17 cellular contexts compared by ENCODE assay signal in genomic region chrX:72492499-72492898, GRCh38.
DNase-seq lines count a peak whose midpoint lies in the region; ATAC-seq and TF ChIP-seq lines count a peak whose summit lies in the region.
"Had no signal": no experiment of that assay in that cellular context is flagged by ENCODE, and none has a peak within 500 bp of the region (broad histone marks: within the 10 kb centered on the region; RNA-seq: fewer than 3 reads in every experiment).

No MANE protein-coding gene starts in this region.

- H3K4me1 Mint-ChIP-seq in activated naive CD4-positive, alpha-beta T cell treated with anti-CD3 and anti-CD28 coated beads for 36 hours (ENCODE audit: low read depth) = no peaks in the 10 kb centered on the region

- H3K4me1 ChIP-seq in OCI-LY3 (ENCODE audit: low read length) = peaks cover 12% of the 10 kb centered on the region
- H3K4me1 ChIP-seq: right atrium auricular region had no signal

- H3K4me2 ChIP-seq in OCI-LY3 (ENCODE audit: low read length) = peak overlapping the region; percentile 42

- H3K4me3 Mint-ChIP-seq in activated naive CD4-positive, alpha-beta T cell treated with anti-CD3 and anti-CD28 coated beads for 36 hours = no peak overlapping the region
- H3K4me3 Mint-ChIP-seq: activated naive CD8-positive, alpha-beta T cell; stimulated activated naive CD8-positive, alpha-beta T cell treated with anti-CD3 and anti-CD28 coated beads, Interleukin-15, Interleukin-2, amounts not matched to agents 100 ng/mL and 50 ng/mL, for 24 hours had no signal

- no peak overlapping the region for H2AFZ ChIP-seq in OCI-LY3 (ENCODE audit: low read depth, low read length)

- no peak overlapping the region for H3K4me3 ChIP-seq in OCI-LY3 (ENCODE audit: low read length)
- H3K4me3 ChIP-seq: right atrium auricular region had no signal

- peak; percentile 86 for ATAC-seq in GM18858 (IDR thresholded peaks at IDR 0.05; ENCODE audit: unreplicated experiment)
- ATAC-seq in GM21528 (IDR thresholded peaks at IDR 0.05; ENCODE audit: low FRiP score, unreplicated experiment) = peak; percentile 79
- peak; percentile 94 for ATAC-seq in HG03159 (IDR thresholded peaks at IDR 0.05; ENCODE audit: unreplicated experiment)
- ATAC-seq: left cardiac atrium had no signal

- H3K9ac ChIP-seq in OCI-LY3 (ENCODE audit: low read length) = no peak overlapping the region

- no peaks in the 10 kb centered on the region for H3K27me3 ChIP-seq in OCI-LY3 (ENCODE audit: low read depth, low read length)
- H3K27me3 ChIP-seq: right atrium auricular region had no signal

- intact Hi-C loops in activated naive CD4-positive, alpha-beta T cell treated with anti-CD3 and anti-CD28 coated beads for 36 hours (cut with micrococcal nuclease) = no loop called here

- peaks cover 17% of the 10 kb centered on the region for H3K36me3 ChIP-seq in OCI-LY3 (replicated peaks; ENCODE audit: low read depth, low read length)

- no peaks in the 10 kb centered on the region for H4K20me1 ChIP-seq in OCI-LY3 (ENCODE audit: insufficient read depth, low read length)

- H3K79me2 ChIP-seq in OCI-LY3 (ENCODE audit: low read length) = no peaks in the 10 kb centered on the region

- H3K27ac ChIP-seq in OCI-LY3 (ENCODE audit: low read length) = no peak overlapping the region
- H3K27ac ChIP-seq: right atrium auricular region had no signal

- H3K36me3 Mint-ChIP-seq in activated naive CD4-positive, alpha-beta T cell treated with anti-CD3 and anti-CD28 coated beads for 36 hours (ENCODE audit: low read depth) = peaks cover 26% of the 10 kb centered on the region

- H3K27ac Mint-ChIP-seq in activated naive CD4-positive, alpha-beta T cell treated with anti-CD3 and anti-CD28 coated beads for 36 hours = no peak overlapping the region
- H3K27ac Mint-ChIP-seq: activated naive CD8-positive, alpha-beta T cell; stimulated activated naive CD8-positive, alpha-beta T cell treated with anti-CD3 and anti-CD28 coated beads, Interleukin-15, Interleukin-2, amounts not matched to agents 100 ng/mL and 50 ng/mL, for 24 hours had no signal

- H3K9me3 Mint-ChIP-seq in activated naive CD4-positive, alpha-beta T cell treated with anti-CD3 and anti-CD28 coated beads for 36 hours = peaks cover 2% of the 10 kb centered on the region
- H3K9me3 Mint-ChIP-seq: stimulated activated naive CD8-positive, alpha-beta T cell treated with anti-CD3 and anti-CD28 coated beads, Interleukin-15, Interleukin-2, amounts not matched to agents 100 ng/mL and 50 ng/mL, for 24 hours had no signal

- no peak for TF ChIP-seq CTCF in OCI-LY3 (IDR thresholded peaks at IDR 0.05; ENCODE audit: low read depth, low read length)

- DNase-seq in NK-92 treated with Interleukin-12 subunit alpha and Interleukin-12 subunit beta, amount 100 ng/mL, for 24 hours (lab: John Stamatoyannopoulos, UW) = no peak
- DNase-seq in NCI-H446 (lab: John Stamatoyannopoulos, UW) (no peak), AG08396 (ENCODE audit: low spot score) (no peak)
- DNase-seq in activated naive CD4-positive, alpha-beta T cell treated with anti-CD3 and anti-CD28 coated beads for 36 hours = no peak
- DNase-seq: head of caudate nucleus; left cardiac atrium; NCI-H1417 treated with DMSO at 0.1 percent for 48 hours; NCI-H526; SHP77 treated with DMSO at 0.1 percent for 48 hours; stimulated activated CD4-positive, alpha-beta T cell treated with anti-CD3 and anti-CD28 coated beads, Interleukin-4, amount 100 ng/mL, for 4 hours had no signal

- no peaks in the 10 kb centered on the region for H3K27me3 Mint-ChIP-seq in activated naive CD4-positive, alpha-beta T cell treated with anti-CD3 and anti-CD28 coated beads for 36 hours (ENCODE audit: low read depth)
- H3K27me3 Mint-ChIP-seq: activated naive CD8-positive, alpha-beta T cell; stimulated activated naive CD8-positive, alpha-beta T cell treated with anti-CD3 and anti-CD28 coated beads, Interleukin-15, Interleukin-2, amounts not matched to agents 100 ng/mL and 50 ng/mL, for 24 hours had no signal

- CTCF ChIA-PET in activated naive CD4-positive, alpha-beta T cell treated with anti-CD3 and anti-CD28 coated beads for 36 hours (lab: Charles Lee) = no interaction called here

- H3K9me3 ChIP-seq in OCI-LY3 (ENCODE audit: insufficient read depth, low read length) = no peaks in the 10 kb centered on the region
- H3K9me3 ChIP-seq: right atrium auricular region had no signal
